In the genomic region with DNA sequence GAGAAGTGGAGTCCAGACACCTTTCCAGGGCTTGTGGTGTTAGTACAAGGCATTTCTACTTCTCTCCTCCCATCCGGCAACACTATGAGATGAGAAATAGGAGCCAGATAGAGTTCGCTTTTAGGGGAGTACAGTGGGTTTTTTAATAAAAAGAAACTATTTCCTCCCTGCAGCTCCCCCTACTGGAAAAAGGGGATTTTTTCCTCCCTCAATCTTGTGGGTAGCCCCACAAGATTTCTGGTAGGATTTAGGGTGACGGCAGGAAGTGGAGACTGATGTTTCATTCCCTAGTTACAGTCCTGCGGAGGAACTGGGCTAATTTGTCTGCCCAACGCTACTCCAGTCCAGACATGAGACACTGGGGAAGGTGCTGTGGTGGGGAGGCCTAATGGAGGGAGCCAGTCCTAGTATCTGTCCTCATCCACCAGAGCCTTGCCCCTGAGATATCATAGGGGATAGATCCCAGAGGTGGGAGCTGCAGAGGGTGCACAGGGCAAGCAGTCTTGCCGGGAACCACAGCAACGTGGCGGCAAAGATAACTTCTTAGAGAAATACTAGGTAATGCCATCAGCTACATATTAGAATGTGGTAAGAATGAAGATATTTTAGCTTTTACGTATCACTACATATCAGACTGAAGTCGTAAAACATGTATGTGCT, we compare ENCODE assay signal across 13 cellular contexts. TPM values are rescaled to one million over a fixed set of nuclear protein-coding genes. Genes with fewer than 3 reads are reported as not detected.
DNase-seq lines count a peak whose midpoint lies in the region; ATAC-seq and TF ChIP-seq lines count a peak whose summit lies in the region.
"Had no signal": no experiment of that assay in that cellular context is flagged by ENCODE, and none has a peak within 500 bp of the region (broad histone marks: within the 10 kb centered on the region; RNA-seq: fewer than 3 reads in every experiment).

No MANE protein-coding gene starts in this region.

- H3K9me3 Mint-ChIP-seq in Calu3 (ENCODE audit: low read depth, unreplicated experiment): peaks cover 2% of the 10 kb centered on the region

- no peak overlapping the region for H3K4me3 Mint-ChIP-seq in Calu3 (ENCODE audit: low read depth, unreplicated experiment)
- H3K4me3 Mint-ChIP-seq: activated naive CD8-positive, alpha-beta T cell treated with anti-CD3 and anti-CD28 coated beads, Interleukin-2, amount 50 U/mL, for 24 hours had no signal

- no peaks in the 10 kb centered on the region for H3K36me3 Mint-ChIP-seq in Calu3 (ENCODE audit: insufficient read depth, unreplicated experiment)

- no peak overlapping the region for H3K4me3 ChIP-seq in astrocyte of the cerebellum (ENCODE audit: low read depth, low read length)
- H3K4me3 ChIP-seq in left lung: no peak overlapping the region
- no peak overlapping the region for H3K4me3 ChIP-seq in MG63
- H3K4me3 ChIP-seq: skin epidermis had no signal

- intact Hi-C loops in Calu3 (cut with micrococcal nuclease; ENCODE audit: unreplicated experiment) (no loop called here), left lung (cut with DNase I) (no loop called here)

- in situ Hi-C loops in astrocyte of the cerebellum (cut with HindIII; ENCODE audit: low sequenced_read_pairs): no loop called here

- H3K27ac ChIP-seq in left lung: no peak overlapping the region
- H3K27ac ChIP-seq: skin epidermis had no signal

- BruUV-seq in Calu3 (replicated peaks; lab: Mats Ljungman, UMichigan): no TSS peak

- H3K4me1 Mint-ChIP-seq in Calu3 (ENCODE audit: low read depth, unreplicated experiment): peaks cover 24% of the 10 kb centered on the region
- H3K4me1 Mint-ChIP-seq: activated naive CD8-positive, alpha-beta T cell treated with anti-CD3 and anti-CD28 coated beads, Interleukin-2, amount 50 U/mL, for 24 hours had no signal

- no peaks in the 10 kb centered on the region for H3K27me3 Mint-ChIP-seq in Calu3 (ENCODE audit: unreplicated experiment)
- H3K27me3 Mint-ChIP-seq: activated naive CD8-positive, alpha-beta T cell treated with anti-CD3 and anti-CD28 coated beads, Interleukin-2, amount 50 U/mL, for 24 hours had no signal

- peak; percentile 12 for TF ChIP-seq CTCF in Calu3 (IDR thresholded peaks at IDR 0.05; ENCODE audit: unreplicated experiment)
- peak; percentile 30 for TF ChIP-seq CTCF in astrocyte of the cerebellum (IDR thresholded peaks at IDR 0.05; ENCODE audit: low read depth, low read length, missing control alignments)
- peak; percentile 9 to 15 for TF ChIP-seq CTCF in left lung (IDR thresholded peaks at IDR 0.05)

- DNase-seq in Calu3 (no peak), HPDE6-E6E7 (ENCODE audit: extremely low spot score) (peak; percentile 10), astrocyte of the cerebellum (ENCODE audit: low read depth) (no peak), left lung (no peak), MG63 (no peak)
- DNase-seq: activated CD4-positive, alpha-beta T cell treated with anti-CD3 and anti-CD28 coated beads, Interleukin-2, amount 50 U/mL, for 48 hours; activated naive CD8-positive, alpha-beta T cell treated with anti-CD3 and anti-CD28 coated beads, Interleukin-2, amount 50 U/mL, for 24 hours; GDM1; NCI-H1105 had no signal

- H3K27me3 ChIP-seq in left lung (no peaks in the 10 kb centered on the region), MG63 (no peaks in the 10 kb centered on the region)

- no peaks in the 10 kb centered on the region for H3K4me1 ChIP-seq in left lung

- H3K9me3 ChIP-seq in left lung (no peaks in the 10 kb centered on the region), MG63 (no peaks in the 10 kb centered on the region)

- H3K36me3 ChIP-seq in left lung (no peaks in the 10 kb centered on the region), MG63 (no peaks in the 10 kb centered on the region)

- ATAC-seq in left lung (peak; percentile 36), GM18867 (IDR thresholded peaks at IDR 0.05; ENCODE audit: unreplicated experiment) (no peak), GM21576 (IDR thresholded peaks at IDR 0.05; ENCODE audit: unreplicated experiment) (no peak), HG02759 (IDR thresholded peaks at IDR 0.05; ENCODE audit: unreplicated experiment) (no peak)
- ATAC-seq: activated naive CD8-positive, alpha-beta T cell treated with anti-CD3 and anti-CD28 coated beads, Interleukin-2, amount 50 U/mL, for 24 hours had no signal

- H3K27ac Mint-ChIP-seq in Calu3 (ENCODE audit: unreplicated experiment): no peak overlapping the region
- H3K27ac Mint-ChIP-seq: activated naive CD8-positive, alpha-beta T cell treated with anti-CD3 and anti-CD28 coated beads, Interleukin-2, amount 50 U/mL, for 24 hours had no signal

- CTCF ChIA-PET in Calu3 (lab: Charles Lee): no interaction called here

RNA-seq across cellular contexts. Expression of gene PRKG2, which starts 45.6 kb away (rescaled TPM):
- total RNA-seq in Calu3 (2022) (0.76 and 1.5 TPM in 2 replicates), left lung (1 to 10 TPM; 2.0 to 6.2 TPM)
- 2.0 and 2.1 TPM in 2 replicates for total RNA-seq in MG63 (2014; rRNA removed; shearing (Covaris generic); ENCODE audit: low replicate concordance)
